In genomic region chr1:7525664-7526063, GRCh38 we compare ENCODE assay signal across 1 cellular context.
TF ChIP-seq lines count a peak whose summit lies in the region.

No MANE protein-coding gene starts in this region.

TF ChIP-seq in GM23338, 12 proteins besides CTCF, POLR2A, EP300 and RAD21:
- TF ChIP-seq POLR2AphosphoS5 (IDR thresholded peaks at IDR 0.05; ENCODE audit: low read depth) (no peak), ETS1 (IDR thresholded peaks at IDR 0.05) (no peak), JUNB (IDR thresholded peaks at IDR 0.05; ENCODE audit: unreplicated experiment) (no peak), EZH2phosphoT487 (IDR thresholded peaks at IDR 0.05; ENCODE audit: unreplicated experiment) (no peak), EZH2 (IDR thresholded peaks at IDR 0.05; ENCODE audit: low read depth, unreplicated experiment) (no peak), REST (IDR thresholded peaks at IDR 0.05; ENCODE audit: unreplicated experiment) (no peak), ZNF462 (CRISPR knock-in tag; IDR thresholded peaks at IDR 0.05) (no peak), ZNF114 (CRISPR knock-in tag; IDR thresholded peaks at IDR 0.05) (no peak), STAT1 (IDR thresholded peaks at IDR 0.05; ENCODE audit: unreplicated experiment) (no peak), ZNF331 (CRISPR knock-in tag; IDR thresholded peaks at IDR 0.05; ENCODE audit: low read depth) (no peak), NANOG (IDR thresholded peaks at IDR 0.05; ENCODE audit: borderline replicate concordance) (no peak), CREB1 (CRISPR knock-in tag; IDR thresholded peaks at IDR 0.05; ENCODE audit: low read depth) (no peak)
